Comparison of ENCODE assay signal across 5 cellular contexts in genomic region chr5:1360861-1361260, GRCh38.
"Had no signal": no experiment of that assay in that cellular context is flagged by ENCODE, and none has a peak within 500 bp of the region (broad histone marks: within the 10 kb centered on the region; RNA-seq: fewer than 3 reads in every experiment).

No MANE protein-coding gene starts in this region.

- DNase-seq: H9, HCEC 1CT had no signal

- H3K36me3 Mint-ChIP-seq: IgD-negative memory B cell had no signal

- H3K4me3 Mint-ChIP-seq: GM23338, H9, IgD-negative memory B cell had no signal

- H3K4me2 ChIP-seq: GM23338 had no signal

- H3K27ac Mint-ChIP-seq: GM23338, H9, IgD-negative memory B cell had no signal

- H3K9me3 Mint-ChIP-seq: GM23338, H9, IgD-negative memory B cell had no signal

- ATAC-seq: GM23338, HepG2 had no signal

- H2AFZ ChIP-seq: GM23338 had no signal

- H3K4me3 ChIP-seq: GM23338 had no signal
